1 cellular context compared by ENCODE assay signal in the genomic region with DNA sequence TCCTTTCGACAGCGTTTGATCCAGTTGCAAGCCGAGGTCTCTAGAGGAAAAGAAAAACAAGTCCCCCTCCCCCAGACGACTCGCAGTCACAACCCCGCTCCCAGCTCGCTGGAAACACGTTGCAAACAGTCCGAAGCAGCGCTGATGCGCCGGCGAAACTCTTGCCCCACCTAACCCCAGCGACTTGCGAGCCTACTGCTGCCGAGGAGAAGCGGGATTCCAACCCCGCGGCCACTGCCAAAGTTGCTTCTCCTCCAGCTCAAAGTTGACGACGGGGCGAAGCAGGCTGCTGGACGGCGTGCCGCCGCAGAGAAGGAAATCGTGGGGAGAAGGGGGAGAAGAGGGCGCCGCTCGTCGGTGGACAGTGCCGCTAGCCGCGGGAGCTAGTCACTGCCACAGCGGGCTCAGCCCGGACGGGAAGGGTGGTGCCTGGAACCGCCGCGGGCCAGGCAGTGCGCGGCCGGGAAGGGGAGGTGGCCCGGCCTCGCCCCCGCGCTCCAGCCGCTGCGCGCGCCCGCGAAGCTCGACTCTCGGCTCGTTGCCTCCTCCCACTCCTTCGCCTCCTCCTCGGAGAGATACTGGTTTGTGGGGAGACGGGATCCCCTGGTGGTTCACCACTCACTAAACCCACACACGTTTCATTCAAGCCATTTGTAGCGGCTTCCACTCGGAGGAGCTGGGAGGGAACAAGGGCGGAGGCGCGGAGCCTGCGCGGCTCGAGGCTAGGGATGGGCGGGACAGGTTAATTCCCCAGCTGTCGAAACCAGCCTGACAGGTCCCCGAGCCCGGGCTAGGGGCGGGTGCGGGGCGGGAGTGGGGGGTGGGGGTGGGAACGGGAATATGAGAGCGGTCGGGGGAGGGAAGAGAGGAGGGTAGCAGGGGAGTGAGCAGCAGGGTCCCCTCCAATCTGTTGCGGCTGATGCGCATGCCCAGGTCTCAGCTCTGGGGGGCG.
TF ChIP-seq lines count a peak whose summit lies in the region.

A gene with protein sequence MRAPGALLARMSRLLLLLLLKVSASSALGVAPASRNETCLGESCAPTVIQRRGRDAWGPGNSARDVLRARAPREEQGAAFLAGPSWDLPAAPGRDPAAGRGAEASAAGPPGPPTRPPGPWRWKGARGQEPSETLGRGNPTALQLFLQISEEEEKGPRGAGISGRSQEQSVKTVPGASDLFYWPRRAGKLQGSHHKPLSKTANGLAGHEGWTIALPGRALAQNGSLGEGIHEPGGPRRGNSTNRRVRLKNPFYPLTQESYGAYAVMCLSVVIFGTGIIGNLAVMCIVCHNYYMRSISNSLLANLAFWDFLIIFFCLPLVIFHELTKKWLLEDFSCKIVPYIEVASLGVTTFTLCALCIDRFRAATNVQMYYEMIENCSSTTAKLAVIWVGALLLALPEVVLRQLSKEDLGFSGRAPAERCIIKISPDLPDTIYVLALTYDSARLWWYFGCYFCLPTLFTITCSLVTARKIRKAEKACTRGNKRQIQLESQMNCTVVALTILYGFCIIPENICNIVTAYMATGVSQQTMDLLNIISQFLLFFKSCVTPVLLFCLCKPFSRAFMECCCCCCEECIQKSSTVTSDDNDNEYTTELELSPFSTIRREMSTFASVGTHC (minus strand): TSS at position 392 of the 952 bp plus-strand sequence. CDS start 816 bp downstream, outside the sequence.

TF ChIP-seq in K562, 482 proteins besides CTCF, POLR2A, EP300 and RAD21 (continued from another document):
- TF ChIP-seq, protein P1, sequence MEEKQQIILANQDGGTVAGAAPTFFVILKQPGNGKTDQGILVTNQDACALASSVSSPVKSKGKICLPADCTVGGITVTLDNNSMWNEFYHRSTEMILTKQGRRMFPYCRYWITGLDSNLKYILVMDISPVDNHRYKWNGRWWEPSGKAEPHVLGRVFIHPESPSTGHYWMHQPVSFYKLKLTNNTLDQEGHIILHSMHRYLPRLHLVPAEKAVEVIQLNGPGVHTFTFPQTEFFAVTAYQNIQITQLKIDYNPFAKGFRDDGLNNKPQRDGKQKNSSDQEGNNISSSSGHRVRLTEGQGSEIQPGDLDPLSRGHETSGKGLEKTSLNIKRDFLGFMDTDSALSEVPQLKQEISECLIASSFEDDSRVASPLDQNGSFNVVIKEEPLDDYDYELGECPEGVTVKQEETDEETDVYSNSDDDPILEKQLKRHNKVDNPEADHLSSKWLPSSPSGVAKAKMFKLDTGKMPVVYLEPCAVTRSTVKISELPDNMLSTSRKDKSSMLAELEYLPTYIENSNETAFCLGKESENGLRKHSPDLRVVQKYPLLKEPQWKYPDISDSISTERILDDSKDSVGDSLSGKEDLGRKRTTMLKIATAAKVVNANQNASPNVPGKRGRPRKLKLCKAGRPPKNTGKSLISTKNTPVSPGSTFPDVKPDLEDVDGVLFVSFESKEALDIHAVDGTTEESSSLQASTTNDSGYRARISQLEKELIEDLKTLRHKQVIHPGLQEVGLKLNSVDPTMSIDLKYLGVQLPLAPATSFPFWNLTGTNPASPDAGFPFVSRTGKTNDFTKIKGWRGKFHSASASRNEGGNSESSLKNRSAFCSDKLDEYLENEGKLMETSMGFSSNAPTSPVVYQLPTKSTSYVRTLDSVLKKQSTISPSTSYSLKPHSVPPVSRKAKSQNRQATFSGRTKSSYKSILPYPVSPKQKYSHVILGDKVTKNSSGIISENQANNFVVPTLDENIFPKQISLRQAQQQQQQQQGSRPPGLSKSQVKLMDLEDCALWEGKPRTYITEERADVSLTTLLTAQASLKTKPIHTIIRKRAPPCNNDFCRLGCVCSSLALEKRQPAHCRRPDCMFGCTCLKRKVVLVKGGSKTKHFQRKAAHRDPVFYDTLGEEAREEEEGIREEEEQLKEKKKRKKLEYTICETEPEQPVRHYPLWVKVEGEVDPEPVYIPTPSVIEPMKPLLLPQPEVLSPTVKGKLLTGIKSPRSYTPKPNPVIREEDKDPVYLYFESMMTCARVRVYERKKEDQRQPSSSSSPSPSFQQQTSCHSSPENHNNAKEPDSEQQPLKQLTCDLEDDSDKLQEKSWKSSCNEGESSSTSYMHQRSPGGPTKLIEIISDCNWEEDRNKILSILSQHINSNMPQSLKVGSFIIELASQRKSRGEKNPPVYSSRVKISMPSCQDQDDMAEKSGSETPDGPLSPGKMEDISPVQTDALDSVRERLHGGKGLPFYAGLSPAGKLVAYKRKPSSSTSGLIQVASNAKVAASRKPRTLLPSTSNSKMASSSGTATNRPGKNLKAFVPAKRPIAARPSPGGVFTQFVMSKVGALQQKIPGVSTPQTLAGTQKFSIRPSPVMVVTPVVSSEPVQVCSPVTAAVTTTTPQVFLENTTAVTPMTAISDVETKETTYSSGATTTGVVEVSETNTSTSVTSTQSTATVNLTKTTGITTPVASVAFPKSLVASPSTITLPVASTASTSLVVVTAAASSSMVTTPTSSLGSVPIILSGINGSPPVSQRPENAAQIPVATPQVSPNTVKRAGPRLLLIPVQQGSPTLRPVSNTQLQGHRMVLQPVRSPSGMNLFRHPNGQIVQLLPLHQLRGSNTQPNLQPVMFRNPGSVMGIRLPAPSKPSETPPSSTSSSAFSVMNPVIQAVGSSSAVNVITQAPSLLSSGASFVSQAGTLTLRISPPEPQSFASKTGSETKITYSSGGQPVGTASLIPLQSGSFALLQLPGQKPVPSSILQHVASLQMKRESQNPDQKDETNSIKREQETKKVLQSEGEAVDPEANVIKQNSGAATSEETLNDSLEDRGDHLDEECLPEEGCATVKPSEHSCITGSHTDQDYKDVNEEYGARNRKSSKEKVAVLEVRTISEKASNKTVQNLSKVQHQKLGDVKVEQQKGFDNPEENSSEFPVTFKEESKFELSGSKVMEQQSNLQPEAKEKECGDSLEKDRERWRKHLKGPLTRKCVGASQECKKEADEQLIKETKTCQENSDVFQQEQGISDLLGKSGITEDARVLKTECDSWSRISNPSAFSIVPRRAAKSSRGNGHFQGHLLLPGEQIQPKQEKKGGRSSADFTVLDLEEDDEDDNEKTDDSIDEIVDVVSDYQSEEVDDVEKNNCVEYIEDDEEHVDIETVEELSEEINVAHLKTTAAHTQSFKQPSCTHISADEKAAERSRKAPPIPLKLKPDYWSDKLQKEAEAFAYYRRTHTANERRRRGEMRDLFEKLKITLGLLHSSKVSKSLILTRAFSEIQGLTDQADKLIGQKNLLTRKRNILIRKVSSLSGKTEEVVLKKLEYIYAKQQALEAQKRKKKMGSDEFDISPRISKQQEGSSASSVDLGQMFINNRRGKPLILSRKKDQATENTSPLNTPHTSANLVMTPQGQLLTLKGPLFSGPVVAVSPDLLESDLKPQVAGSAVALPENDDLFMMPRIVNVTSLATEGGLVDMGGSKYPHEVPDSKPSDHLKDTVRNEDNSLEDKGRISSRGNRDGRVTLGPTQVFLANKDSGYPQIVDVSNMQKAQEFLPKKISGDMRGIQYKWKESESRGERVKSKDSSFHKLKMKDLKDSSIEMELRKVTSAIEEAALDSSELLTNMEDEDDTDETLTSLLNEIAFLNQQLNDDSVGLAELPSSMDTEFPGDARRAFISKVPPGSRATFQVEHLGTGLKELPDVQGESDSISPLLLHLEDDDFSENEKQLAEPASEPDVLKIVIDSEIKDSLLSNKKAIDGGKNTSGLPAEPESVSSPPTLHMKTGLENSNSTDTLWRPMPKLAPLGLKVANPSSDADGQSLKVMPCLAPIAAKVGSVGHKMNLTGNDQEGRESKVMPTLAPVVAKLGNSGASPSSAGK (IDR thresholded peaks at IDR 0.05): peak; percentile 74
- TF ChIP-seq NCOA6 (IDR thresholded peaks at IDR 0.05) (peak; percentile 76; the same call in 1 of the 2 replicates), SOX6 (IDR thresholded peaks at IDR 0.05) (no peak), NFIC (IDR thresholded peaks at IDR 0.05) (peak; percentile 52), EGR1 (conservative IDR thresholded peaks at IDR 0.05) (peak; percentile 76), YY1 (IDR thresholded peaks at IDR 0.05; ENCODE audit: borderline replicate concordance in 1 of 3, control insufficient read depth in 1 of 3, extremely low read depth in 1 of 3, insufficient read depth in 3 of 3, insufficient read length in 1 of 3, insufficient replicate concordance in 2 of 3, low read depth in 1 of 3, low read length in 2 of 3) (no peak), ZBTB17 (CRISPR knock-in tag; IDR thresholded peaks at IDR 0.05) (peak; percentile 80), RB1 (IDR thresholded peaks at IDR 0.05; ENCODE audit: low read depth) (0 out of 2 replicates have a peak, but pooled peaks have one; percentile 34)
- TF ChIP-seq, protein P2, sequence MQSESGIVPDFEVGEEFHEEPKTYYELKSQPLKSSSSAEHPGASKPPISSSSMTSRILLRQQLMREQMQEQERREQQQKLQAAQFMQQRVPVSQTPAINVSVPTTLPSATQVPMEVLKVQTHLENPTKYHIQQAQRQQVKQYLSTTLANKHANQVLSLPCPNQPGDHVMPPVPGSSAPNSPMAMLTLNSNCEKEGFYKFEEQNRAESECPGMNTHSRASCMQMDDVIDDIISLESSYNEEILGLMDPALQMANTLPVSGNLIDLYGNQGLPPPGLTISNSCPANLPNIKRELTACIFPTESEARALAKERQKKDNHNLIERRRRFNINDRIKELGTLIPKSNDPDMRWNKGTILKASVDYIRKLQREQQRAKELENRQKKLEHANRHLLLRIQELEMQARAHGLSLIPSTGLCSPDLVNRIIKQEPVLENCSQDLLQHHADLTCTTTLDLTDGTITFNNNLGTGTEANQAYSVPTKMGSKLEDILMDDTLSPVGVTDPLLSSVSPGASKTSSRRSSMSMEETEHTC (IDR thresholded peaks at IDR 0.05): no peak
- TF ChIP-seq, protein P3, sequence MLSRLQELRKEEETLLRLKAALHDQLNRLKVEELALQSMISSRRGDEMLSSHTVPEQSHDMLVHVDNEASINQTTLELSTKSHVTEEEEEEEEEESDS (CRISPR knock-in tag; IDR thresholded peaks at IDR 0.05): no peak
- TF ChIP-seq, protein P4, sequence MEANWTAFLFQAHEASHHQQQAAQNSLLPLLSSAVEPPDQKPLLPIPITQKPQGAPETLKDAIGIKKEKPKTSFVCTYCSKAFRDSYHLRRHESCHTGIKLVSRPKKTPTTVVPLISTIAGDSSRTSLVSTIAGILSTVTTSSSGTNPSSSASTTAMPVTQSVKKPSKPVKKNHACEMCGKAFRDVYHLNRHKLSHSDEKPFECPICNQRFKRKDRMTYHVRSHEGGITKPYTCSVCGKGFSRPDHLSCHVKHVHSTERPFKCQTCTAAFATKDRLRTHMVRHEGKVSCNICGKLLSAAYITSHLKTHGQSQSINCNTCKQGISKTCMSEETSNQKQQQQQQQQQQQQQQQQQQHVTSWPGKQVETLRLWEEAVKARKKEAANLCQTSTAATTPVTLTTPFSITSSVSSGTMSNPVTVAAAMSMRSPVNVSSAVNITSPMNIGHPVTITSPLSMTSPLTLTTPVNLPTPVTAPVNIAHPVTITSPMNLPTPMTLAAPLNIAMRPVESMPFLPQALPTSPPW (CRISPR knock-in tag; IDR thresholded peaks at IDR 0.05): peak; percentile 42
- TF ChIP-seq, protein P5, sequence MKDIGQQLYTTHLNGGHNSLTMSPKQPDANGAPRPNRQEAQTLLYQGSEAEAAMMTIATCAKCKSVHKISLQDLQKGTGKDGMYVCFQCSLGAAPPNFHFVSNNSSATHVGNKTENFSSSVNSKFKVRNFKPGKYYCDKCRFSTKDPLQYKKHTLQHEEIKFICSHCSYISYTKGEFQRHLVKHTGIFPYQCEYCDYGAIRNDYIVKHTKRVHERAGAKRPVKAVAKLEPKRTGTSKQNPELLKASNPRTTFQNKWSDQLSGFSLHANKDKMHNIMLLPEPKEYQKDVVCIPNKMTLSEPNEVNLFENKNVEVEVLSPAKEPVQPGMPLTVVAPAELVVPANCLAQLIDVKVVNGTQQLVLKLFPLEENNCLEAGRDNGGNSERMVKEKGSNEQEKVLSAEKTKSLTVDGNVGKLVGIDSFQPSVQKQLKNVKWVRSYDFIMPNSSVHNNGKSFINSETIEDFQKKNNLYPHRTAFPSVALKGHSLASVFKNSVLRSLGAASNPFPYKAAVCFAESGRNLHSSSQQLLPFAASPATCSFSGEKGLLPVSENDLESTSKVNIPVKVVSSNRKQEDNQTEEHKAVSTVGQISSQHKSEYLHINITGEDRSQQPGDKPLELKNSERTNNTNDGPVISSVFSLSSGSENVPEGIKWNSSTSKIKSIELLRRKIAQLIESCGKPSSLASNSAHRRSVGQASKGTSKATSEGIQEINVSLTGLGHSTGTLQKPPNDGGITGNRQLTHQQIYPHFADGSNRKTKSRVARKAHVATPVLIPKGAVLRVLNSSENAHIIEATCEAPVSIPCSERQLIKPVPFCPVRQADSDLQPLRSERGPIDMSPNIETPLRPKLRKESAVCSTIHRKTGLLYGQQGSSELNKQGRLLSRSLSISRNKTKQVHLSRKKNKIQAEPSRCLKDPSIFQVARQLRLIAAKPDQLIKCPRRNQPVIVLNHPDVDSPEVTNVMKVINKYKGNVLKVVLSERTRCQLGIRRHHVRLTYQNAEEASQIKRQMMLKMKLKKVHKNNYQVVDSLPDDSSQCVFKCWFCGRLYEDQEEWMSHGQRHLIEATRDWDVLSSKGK (CRISPR knock-in tag; IDR thresholded peaks at IDR 0.05): no peak
